Comparison of ENCODE assay signal across 8 cellular contexts in genomic region chr1:174999216-174999925, GRCh38. TPM values are rescaled to one million over a fixed set of nuclear protein-coding genes. Genes with fewer than 3 reads are reported as not detected.
DNase-seq lines count a peak whose midpoint lies in the region; ATAC-seq, FAIRE-seq and TF ChIP-seq lines count a peak whose summit lies in the region.

No MANE protein-coding gene starts in this region.

- H3K4me3 Mint-ChIP-seq in T-helper 17 cell: no peak overlapping the region

- peak overlapping the region; percentile 92 for H3K27ac ChIP-seq in right cardiac atrium (ENCODE audit: low read length)
- H3K27ac ChIP-seq in psoas muscle: peak overlapping the region; percentile 97

- intact Hi-C loops in right cardiac atrium (cut with DNase I) (loop anchor here in 1 of 4 donors (5.0 kb wide), 1 partner anchor 227 kb away; no protein-coding TSS in a partner anchor), psoas muscle (cut with DNase I) (loop anchor here in 1 of 2 donors (5.0 kb wide), 1 partner anchor 227 kb away; no protein-coding TSS in a partner anchor)

- H3K4me1 Mint-ChIP-seq in T-helper 17 cell: peaks cover 34% of the 10 kb centered on the region

- H3K4me3 ChIP-seq in right cardiac atrium (ENCODE audit: low read length) (peak overlapping the region; percentile 50), psoas muscle (peak overlapping the region; percentile 89)

- H3K9me3 ChIP-seq in T-helper 17 cell (ENCODE audit: control insufficient read depth, low read length, poor library complexity, severe bottlenecking): no peaks in the 10 kb centered on the region
- no peaks in the 10 kb centered on the region for H3K9me3 ChIP-seq in right cardiac atrium (ENCODE audit: control insufficient read depth, low read length)
- H3K9me3 ChIP-seq in psoas muscle: no peaks in the 10 kb centered on the region

- FAIRE-seq in urothelium cell line (lab: Jason Lieb, UNC): no peak

- H3K27me3 ChIP-seq in right cardiac atrium (ENCODE audit: control insufficient read depth, insufficient read depth): no peaks in the 10 kb centered on the region
- H3K27me3 ChIP-seq in psoas muscle (ENCODE audit: insufficient read depth in 3 of 3, low read length in 2 of 3): no peaks in the 10 kb centered on the region

- H3K27ac Mint-ChIP-seq in T-helper 17 cell: no peak overlapping the region

- H3K36me3 ChIP-seq in psoas muscle (ENCODE audit: insufficient read depth in 1 of 2, low read depth in 1 of 2): peaks cover 0 to 1% of the 10 kb centered on the region in 2 donors

- peaks cover 2% of the 10 kb centered on the region for H3K36me3 Mint-ChIP-seq in T-helper 17 cell (ENCODE audit: low read depth)

- H3K4me1 ChIP-seq in right cardiac atrium (ENCODE audit: control insufficient read depth, insufficient read depth, low read length) (no peaks in the 10 kb centered on the region), psoas muscle (peaks cover 28% of the 10 kb centered on the region)

- TF ChIP-seq CTCF in psoas muscle (IDR thresholded peaks at IDR 0.05): no peak

- DNase-seq in NCI-H1694 treated with DMSO at 0.1 percent for 48 hours (lab: John Stamatoyannopoulos, UW) (peak; percentile 99), T-helper 17 cell (peak; percentile 92 to 98 (median 97)), anterior cingulate cortex (lab: John Stamatoyannopoulos, UW) (peak; percentile 93 to 100 (median 98)), right cardiac atrium (peak; percentile 96 to 99 (median 99)), psoas muscle (peak; percentile 97 to 99), urothelium cell line (ENCODE audit: low spot score) (peak; percentile 94)

- WGBS in right cardiac atrium: under 1% methylated on average over 58 of the region's 58 CpGs
- WGBS in psoas muscle, 3 donors: 0 to 1% (median 0%) methylated on average over 56 to 58 of the region's 58 CpGs

- ATAC-seq in GM18502 (IDR thresholded peaks at IDR 0.05; ENCODE audit: poor library complexity, unreplicated experiment): peak; percentile 82
- ATAC-seq in HG02938 (IDR thresholded peaks at IDR 0.05; ENCODE audit: unreplicated experiment): peak; percentile 78
- ATAC-seq in T-helper 17 cell: peak; percentile 79
- ATAC-seq in right cardiac atrium: peak; percentile 94
- ATAC-seq in psoas muscle: peak; percentile 90 to 95 (median 92)

- H3K27me3 Mint-ChIP-seq in T-helper 17 cell: no peaks in the 10 kb centered on the region

RNA-seq across cellular contexts. Expression of gene CACYBP, which starts 0.4 kb away (rescaled TPM):
- total RNA-seq in T-helper 17 cell (10 to 100 TPM; 82.2 to 89.8 TPM), right cardiac atrium (10 to 100 TPM; 52.9 to 81.1 (median 73.4) TPM), psoas muscle (100 to 1,000 TPM in 1 of 4 donors, 10 to 100 TPM in 3; 69.4 to 113 (median 77.2) TPM)
- polyA plus RNA-seq in right cardiac atrium (72.9 TPM), psoas muscle (100 to 1,000 TPM in 2 of 3 donors, 10 to 100 TPM in 1; 94.3 to 260 (median 156) TPM)

RNA-seq across cellular contexts. Expression of gene MRPS14, which starts 23.9 kb away (rescaled TPM):
- total RNA-seq in T-helper 17 cell (10 to 100 TPM; 13.4 to 16.2 TPM), right cardiac atrium (10 to 100 TPM; 23.8 to 30.0 (median 26.7) TPM), psoas muscle (10 to 100 TPM; 21.6 to 27.4 (median 24.3) TPM)
- polyA plus RNA-seq in right cardiac atrium (23.7 TPM), psoas muscle (10 to 100 TPM; 21.8 to 40.7 (median 29.6) TPM)

Comparison
In these comparisons a context has a peak if more than half of its experiments do, and no peak if none do; other contexts are left out.
1. Peak in every context shown above with its lines: DNase-seq, ATAC-seq, H3K4me3 ChIP-seq and H3K27ac ChIP-seq.